ENCODE assay signal across 21 cellular contexts in the genomic region with DNA sequence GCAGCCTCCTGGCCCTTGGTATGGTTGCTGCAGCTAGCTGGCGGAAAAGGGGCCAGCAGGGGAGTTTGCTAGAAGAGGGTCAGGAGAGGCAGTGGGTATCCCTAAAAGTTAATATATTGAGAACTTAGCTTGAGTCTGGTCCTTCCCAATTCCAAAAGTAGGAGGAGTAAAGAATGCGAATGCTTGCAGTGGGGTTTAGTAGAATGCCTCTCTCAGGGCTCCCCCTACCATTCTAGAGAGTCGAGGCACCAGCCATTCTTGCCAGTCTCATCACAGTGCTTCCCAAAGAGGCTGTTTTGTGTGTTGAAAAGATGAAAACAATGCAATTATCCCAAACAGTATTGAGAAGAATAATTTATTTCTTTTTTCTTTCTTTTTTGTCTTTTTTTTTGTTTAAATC.
"Had no signal": no experiment of that assay in that cellular context is flagged by ENCODE, and none has a peak within 500 bp of the region (broad histone marks: within the 10 kb centered on the region; RNA-seq: fewer than 3 reads in every experiment).

No MANE protein-coding gene starts in this region.

- H3K27me3 ChIP-seq: SJSA1 had no signal

- H3K4me1 ChIP-seq: SJSA1 had no signal

- H3K4me3 ChIP-seq: SJSA1, SK-N-MC had no signal

- DNase-seq: KBM-7, MV-4-11, NCI-H1048, NCI-H1105, NCI-H1417, NCI-H1436 treated with DMSO at 0.1 percent for 48 hours, NCI-H1694, NCI-H187 treated with DMSO at 0.1 percent for 48 hours, NCI-H2029 treated with DMSO at 0.1 percent for 48 hours, NCI-H2171 treated with DMSO at 0.1 percent for 48 hours, NCI-H345, NCI-H446 treated with DMSO at 0.1 percent for 48 hours, NCI-H510A treated with DMSO at 0.1 percent for 48 hours, NCI-H526 treated with DMSO at 0.1 percent for 48 hours, NCI-H748 treated with DMSO at 0.1 percent for 48 hours, Right ventricle myocardium superior, RPMI8226, SIG-M5 had no signal

- H3K9me3 ChIP-seq: SJSA1 had no signal

- H3K27ac ChIP-seq: HL-60, SJSA1, SK-N-MC had no signal

- H3K36me3 ChIP-seq: SJSA1 had no signal
